8 cellular contexts compared by ENCODE assay signal in the genomic region with DNA sequence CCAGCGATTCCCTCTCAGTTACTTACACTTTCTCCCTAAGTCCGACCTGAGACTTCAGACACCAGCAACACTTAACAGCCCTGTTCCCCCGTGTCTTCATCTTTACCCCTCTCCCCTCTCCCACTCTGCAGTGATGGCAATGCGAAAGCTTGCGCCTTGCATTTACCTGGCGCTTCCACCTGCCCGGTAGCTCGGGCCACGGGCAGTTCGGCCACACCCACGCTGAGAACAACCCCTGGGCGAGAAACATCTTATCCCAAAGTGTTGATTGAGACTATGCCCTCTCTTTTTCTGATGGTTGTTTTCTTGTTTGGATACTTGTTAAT. TPM values are rescaled to one million over a fixed set of nuclear protein-coding genes. Genes with fewer than 3 reads are reported as not detected.
DNase-seq lines count a peak whose midpoint lies in the region; ATAC-seq and TF ChIP-seq lines count a peak whose summit lies in the region.

No MANE protein-coding gene starts in this region.

- H3K9me3 ChIP-seq in SK-N-SH = no peaks in the 10 kb centered on the region
- H3K9me3 ChIP-seq in KOPT-K1 (ENCODE audit: insufficient read depth, low read length, poor library complexity, severe bottlenecking) = no peaks in the 10 kb centered on the region
- no peaks in the 10 kb centered on the region for H3K9me3 ChIP-seq in muscle layer of duodenum (ENCODE audit: control insufficient read depth in 1 of 2, low read length in 2 of 2)

- WGBS in SK-N-SH (ENCODE audit: low lambda C conversion rate) = 5% methylated on average over 12 of the region's 12 CpGs

- H3K4me3 ChIP-seq in SK-N-SH (ENCODE audit: low read depth in 2 of 2, low read length in 1 of 2) (peak overlapping the region; percentile 69 to 96), cardiac fibroblast (replicated peaks in 1 of 2; ENCODE audit: low read depth in 2 of 2, low read length in 2 of 2) (peak overlapping the region; percentile 89 to 99), muscle layer of duodenum (ENCODE audit: low read depth in 1 of 2, low read length in 2 of 2) (peak overlapping the region; percentile 98 to 99)

- no peaks in the 10 kb centered on the region for H4K20me1 ChIP-seq in SK-N-SH (ENCODE audit: insufficient read depth)

- H3K27me3 ChIP-seq in SK-N-SH (ENCODE audit: insufficient read depth) (no peaks in the 10 kb centered on the region), muscle layer of duodenum (ENCODE audit: low read depth, low read length) (no peaks in the 10 kb centered on the region)

- peak overlapping the region; percentile 93 for H3K4me2 ChIP-seq in SK-N-SH

- H3K4me1 ChIP-seq in SK-N-SH (ENCODE audit: control insufficient read depth in 1 of 2, insufficient read depth in 2 of 2, low read depth in 1 of 2, low read length in 1 of 2) = peaks cover 0 to 12% of the 10 kb centered on the region in 2 experiments; a peak in 3 of 4 replicates
- peaks cover 3 to 12% of the 10 kb centered on the region in 2 donors for H3K4me1 ChIP-seq in muscle layer of duodenum (ENCODE audit: control insufficient read depth in 1 of 2, insufficient read depth in 2 of 2, low read length in 2 of 2)

- H3K36me3 ChIP-seq in SK-N-SH (replicated peaks in 1 of 2; ENCODE audit: control insufficient read depth in 1 of 2, insufficient read depth in 2 of 2, low read length in 1 of 2) = peaks cover 28 to 30% of the 10 kb centered on the region in 2 experiments
- no peaks in the 10 kb centered on the region; the same call in 1 of the 2 replicates for H3K36me3 ChIP-seq in KOPT-K1 (ENCODE audit: insufficient read depth, low read length)
- peaks cover 4 to 5% of the 10 kb centered on the region in 2 donors for H3K36me3 ChIP-seq in muscle layer of duodenum (ENCODE audit: control insufficient read depth in 1 of 2, insufficient read depth in 2 of 2, low read length in 2 of 2)

- peaks cover 26% of the 10 kb centered on the region for H3K79me2 ChIP-seq in SK-N-SH (ENCODE audit: insufficient read depth)

- CTCF ChIA-PET in SK-N-SH (lab: Yijun Ruan, JAX) = interaction anchor here (0.6 to 1.5 kb wide), 4 partner anchors 12 to 263 kb away, joined by 3 to 5 read pairs (median 3); no protein-coding TSS in a partner anchor

- peak overlapping the region; percentile 90 for H3K9ac ChIP-seq in SK-N-SH

- H2AFZ ChIP-seq in SK-N-SH (ENCODE audit: low read depth) = peak overlapping the region; percentile 84

- TF ChIP-seq RAD21 in SK-N-SH (IDR thresholded peaks at IDR 0.05; ENCODE audit: low read length) = no peak

- no peak for TF ChIP-seq EP300 in SK-N-SH (IDR thresholded peaks at IDR 0.05; ENCODE audit: borderline replicate concordance in 1 of 2, low read depth in 1 of 2, low read length in 1 of 2)

- H3K27ac ChIP-seq in SK-N-SH (ENCODE audit: low read depth in 2 of 2, low read length in 1 of 2) (peak overlapping the region; percentile 86 to 95), KOPT-K1 (ENCODE audit: low read depth, low read length, poor library complexity, severe bottlenecking) (peak overlapping the region; percentile 70), muscle layer of duodenum (ENCODE audit: low read length) (peak overlapping the region; percentile 90)

- ATAC-seq in SK-N-SH treated with all-trans-retinoic acid at 6 μM for 48 hours (no peak), HG03457 (IDR thresholded peaks at IDR 0.05; ENCODE audit: unreplicated experiment) (no peak)
- ATAC-seq in activated CD4-positive, CD25-positive, alpha-beta regulatory T cell treated with anti-CD3 and anti-CD28 coated beads, Interleukin-2, amount 50 U/mL, for 24 hours = no peak

- no peaks in the 10 kb centered on the region for H3K9me2 ChIP-seq in SK-N-SH

- DNase-seq in SK-N-SH (no peak), cardiac fibroblast (ENCODE audit: low read depth in 2 of 2) (no peak), inferior parietal cortex (ENCODE audit: extremely low spot score) (no peak)

- TF ChIP-seq CTCF in SK-N-SH (IDR thresholded peaks at IDR 0.05) = no peak
- no peak for TF ChIP-seq CTCF in cardiac fibroblast (IDR thresholded peaks at IDR 0.05; ENCODE audit: low read depth, low read length)

- POLR2A ChIA-PET in SK-N-SH (lab: Yijun Ruan, JAX) = interaction anchor here (0.8 to 1.4 kb wide), 2 partner anchors 11 to 1725 kb away, joined by 3 to 4 read pairs; no protein-coding TSS in a partner anchor

- H3F3A ChIP-seq in SK-N-SH (replicated peaks; ENCODE audit: insufficient read depth) = peaks cover 4% of the 10 kb centered on the region

TF ChIP-seq in SK-N-SH, 30 proteins besides CTCF, POLR2A, EP300 and RAD21 (continues in another document):
- TF ChIP-seq NRF1 (IDR thresholded peaks at IDR 0.05; ENCODE audit: low read depth, low read length) (no peak), JUND (IDR thresholded peaks at IDR 0.05) (no peak), FOXM1 (IDR thresholded peaks at IDR 0.05; ENCODE audit: low read depth) (no peak), GABPA (IDR thresholded peaks at IDR 0.05; ENCODE audit: low read depth) (no peak), ELF1 (IDR thresholded peaks at IDR 0.05) (no peak), SIN3A (IDR thresholded peaks at IDR 0.05; ENCODE audit: borderline replicate concordance, low read depth, low read length) (no peak)
- TF ChIP-seq, protein P1, sequence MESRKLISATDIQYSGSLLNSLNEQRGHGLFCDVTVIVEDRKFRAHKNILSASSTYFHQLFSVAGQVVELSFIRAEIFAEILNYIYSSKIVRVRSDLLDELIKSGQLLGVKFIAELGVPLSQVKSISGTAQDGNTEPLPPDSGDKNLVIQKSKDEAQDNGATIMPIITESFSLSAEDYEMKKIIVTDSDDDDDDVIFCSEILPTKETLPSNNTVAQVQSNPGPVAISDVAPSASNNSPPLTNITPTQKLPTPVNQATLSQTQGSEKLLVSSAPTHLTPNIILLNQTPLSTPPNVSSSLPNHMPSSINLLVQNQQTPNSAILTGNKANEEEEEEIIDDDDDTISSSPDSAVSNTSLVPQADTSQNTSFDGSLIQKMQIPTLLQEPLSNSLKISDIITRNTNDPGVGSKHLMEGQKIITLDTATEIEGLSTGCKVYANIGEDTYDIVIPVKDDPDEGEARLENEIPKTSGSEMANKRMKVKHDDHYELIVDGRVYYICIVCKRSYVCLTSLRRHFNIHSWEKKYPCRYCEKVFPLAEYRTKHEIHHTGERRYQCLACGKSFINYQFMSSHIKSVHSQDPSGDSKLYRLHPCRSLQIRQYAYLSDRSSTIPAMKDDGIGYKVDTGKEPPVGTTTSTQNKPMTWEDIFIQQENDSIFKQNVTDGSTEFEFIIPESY (IDR thresholded peaks at IDR 0.05; ENCODE audit: borderline replicate concordance, low read depth) = no peak
- TF ChIP-seq, protein P2, sequence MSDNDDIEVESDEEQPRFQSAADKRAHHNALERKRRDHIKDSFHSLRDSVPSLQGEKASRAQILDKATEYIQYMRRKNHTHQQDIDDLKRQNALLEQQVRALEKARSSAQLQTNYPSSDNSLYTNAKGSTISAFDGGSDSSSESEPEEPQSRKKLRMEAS (IDR thresholded peaks at IDR 0.05; ENCODE audit: low read depth) = no peak
- TF ChIP-seq, protein P3, sequence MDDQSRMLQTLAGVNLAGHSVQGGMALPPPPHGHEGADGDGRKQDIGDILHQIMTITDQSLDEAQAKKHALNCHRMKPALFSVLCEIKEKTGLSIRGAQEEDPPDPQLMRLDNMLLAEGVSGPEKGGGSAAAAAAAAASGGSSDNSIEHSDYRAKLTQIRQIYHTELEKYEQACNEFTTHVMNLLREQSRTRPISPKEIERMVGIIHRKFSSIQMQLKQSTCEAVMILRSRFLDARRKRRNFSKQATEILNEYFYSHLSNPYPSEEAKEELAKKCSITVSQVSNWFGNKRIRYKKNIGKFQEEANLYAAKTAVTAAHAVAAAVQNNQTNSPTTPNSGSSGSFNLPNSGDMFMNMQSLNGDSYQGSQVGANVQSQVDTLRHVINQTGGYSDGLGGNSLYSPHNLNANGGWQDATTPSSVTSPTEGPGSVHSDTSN (IDR thresholded peaks at IDR 0.05) = no peak

TF ChIP-seq in SK-N-SH treated with all-trans-retinoic acid at 6 μM for 48 hours, 23 proteins besides CTCF, POLR2A, EP300 and RAD21:
- TF ChIP-seq ZFP3 (CRISPR knock-in tag; IDR thresholded peaks at IDR 0.05) = no peak
- TF ChIP-seq ZNF70 (CRISPR knock-in tag; IDR thresholded peaks at IDR 0.05) = no peak
- no peak for TF ChIP-seq ESRRG (CRISPR knock-in tag; IDR thresholded peaks at IDR 0.05)
- no peak for TF ChIP-seq GLIS3 (CRISPR knock-in tag; IDR thresholded peaks at IDR 0.05)
- TF ChIP-seq CSDC2 (CRISPR knock-in tag; IDR thresholded peaks at IDR 0.05) = no peak

RNA-seq across cellular contexts. Expression of a gene that starts 0.6 kb away (rescaled TPM):
- polyA plus RNA-seq in SK-N-SH (2012; rRNA removed) = 30.8 and 41.5 TPM in 2 replicates
- polyA plus RNA-seq in SK-N-SH (2012; cell fraction: cytosol; rRNA removed) = 44.6 and 54.4 TPM in 2 replicates
- polyA plus RNA-seq in SK-N-SH (2012; cell fraction: nucleus; rRNA removed) = 26.2 and 61.7 TPM in 2 replicates
